Comparison of ENCODE assay signal across 8 cellular contexts in the genomic region with DNA sequence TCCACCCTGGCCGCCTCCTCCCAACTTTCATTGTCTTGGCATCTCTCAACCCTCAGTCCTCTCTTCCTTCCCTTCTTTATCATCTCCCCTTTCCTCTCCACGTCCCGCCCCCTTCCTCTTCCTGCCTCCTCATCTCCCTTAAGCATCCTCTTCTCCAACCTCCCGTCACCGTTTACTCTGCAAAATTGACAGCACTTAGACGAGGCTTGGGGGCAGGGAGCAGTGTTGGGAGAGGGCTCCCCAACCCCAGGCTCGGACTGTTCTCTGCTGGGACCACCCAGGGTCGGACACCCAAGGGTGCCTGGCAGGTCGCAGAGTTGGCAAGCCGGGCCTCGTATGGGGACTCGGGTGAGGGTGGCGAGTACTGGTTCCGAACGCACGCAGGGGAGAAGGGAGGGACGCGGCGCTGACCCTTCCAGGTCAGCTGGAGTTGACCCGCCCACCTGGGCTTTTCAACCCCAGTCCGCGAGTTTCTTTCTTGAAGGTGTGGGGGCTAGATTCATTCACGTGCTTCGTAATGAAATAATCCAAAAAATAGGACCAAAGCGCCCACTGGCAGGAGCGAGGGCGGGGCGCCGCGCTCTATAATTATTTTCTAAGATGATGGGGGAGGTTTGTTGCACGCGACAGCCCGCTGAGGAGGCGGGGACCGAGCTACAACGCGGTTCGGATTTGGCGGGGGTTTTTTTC. TPM values are rescaled to one million over a fixed set of nuclear protein-coding genes. Genes with fewer than 3 reads are reported as not detected.
DNase-seq lines count a peak whose midpoint lies in the region; ATAC-seq, FAIRE-seq and TF ChIP-seq lines count a peak whose summit lies in the region.

No MANE protein-coding gene starts in this region.

- no peak for FAIRE-seq in astrocyte (lab: Jason Lieb, UNC)

- H3K4me1 Mint-ChIP-seq in astrocyte (ENCODE audit: low read depth, unreplicated experiment): peaks cover 35% of the 10 kb centered on the region
- H3K4me1 Mint-ChIP-seq in immature natural killer cell: peaks cover 58 to 67% of the 10 kb centered on the region in 2 donors
- H3K4me1 Mint-ChIP-seq in stimulated activated naive B cell treated with anti-CD40 and anti-IgM and Interleukin-4, amounts not matched to agents 10 μg/mL and 1 μg/mL and 100 μg/mL, for 72 hours: peaks cover 53 to 88% of the 10 kb centered on the region in 2 donors

- H3K9me3 Mint-ChIP-seq in astrocyte (ENCODE audit: unreplicated experiment) (no peaks in the 10 kb centered on the region), immature natural killer cell (no peaks in the 10 kb centered on the region)
- H3K9me3 Mint-ChIP-seq in stimulated activated naive B cell treated with anti-CD40 and anti-IgM and Interleukin-4, amounts not matched to agents 10 μg/mL and 1 μg/mL and 100 μg/mL, for 72 hours: no peaks in the 10 kb centered on the region

- peaks cover 31% of the 10 kb centered on the region for H3K4me1 ChIP-seq in astrocyte (ENCODE audit: insufficient read depth, low read length)

- H3K79me2 ChIP-seq in astrocyte (ENCODE audit: insufficient read depth, low read length): peaks cover 46% of the 10 kb centered on the region

- peak overlapping the region; percentile 83 for H3K9ac ChIP-seq in astrocyte (ENCODE audit: low read length)

- H3K27me3 Mint-ChIP-seq in astrocyte (ENCODE audit: low read depth, unreplicated experiment) (no peaks in the 10 kb centered on the region), immature natural killer cell (ENCODE audit: low read depth in 3 of 3) (peaks cover 16 to 22% (median 22%) of the 10 kb centered on the region in 3 donors)
- H3K27me3 Mint-ChIP-seq in stimulated activated naive B cell treated with anti-CD40 and anti-IgM and Interleukin-4, amounts not matched to agents 10 μg/mL and 1 μg/mL and 100 μg/mL, for 72 hours: peaks cover 0 to 15% of the 10 kb centered on the region in 2 donors

- peak overlapping the region; percentile 79 for H3K4me3 ChIP-seq in astrocyte (ENCODE audit: insufficient read depth, low read depth, low read length)

- H3K4me3 Mint-ChIP-seq in astrocyte (ENCODE audit: unreplicated experiment) (peak overlapping the region; percentile 89), immature natural killer cell (peak overlapping the region; percentile 93 to 99 (median 99))
- peak overlapping the region; percentile 89 to 97 for H3K4me3 Mint-ChIP-seq in stimulated activated naive B cell treated with anti-CD40 and anti-IgM and Interleukin-4, amounts not matched to agents 10 μg/mL and 1 μg/mL and 100 μg/mL, for 72 hours

- H3K9me3 ChIP-seq in astrocyte (ENCODE audit: insufficient read depth, low read depth, low read length): no peaks in the 10 kb centered on the region

- H3K27ac ChIP-seq in astrocyte (ENCODE audit: low read depth, low read length): no peak overlapping the region

- H3K36me3 ChIP-seq in astrocyte (ENCODE audit: insufficient read depth, low read length): peaks cover 4% of the 10 kb centered on the region

- DNase-seq in ELR (ENCODE audit: low read depth): peak; percentile 51
- DNase-seq in NCI-H2227 treated with DMSO at 0.1 percent for 48 hours (lab: John Stamatoyannopoulos, UW): peak; percentile 84
- DNase-seq in astrocyte (ENCODE audit: low read depth): no peak
- DNase-seq in immature natural killer cell: no peak
- DNase-seq in stimulated activated naive B cell treated with anti-CD40 and anti-IgM and Interleukin-4, amounts not matched to agents 10 μg/mL and 1 μg/mL and 100 μg/mL, for 72 hours: no peak
- no peak for DNase-seq in iPS-NIHi11 (ENCODE audit: low spot score)
- DNase-seq in foreskin melanocyte: no peak
- DNase-seq in kidney glomerular epithelial cell (lab: John Stamatoyannopoulos, UW): no peak

- no peak for ATAC-seq in stimulated activated naive B cell treated with anti-CD40 and anti-IgM and Interleukin-4, amounts not matched to agents 10 μg/mL and 1 μg/mL and 100 μg/mL, for 72 hours (replicated peaks)

- peak overlapping the region; percentile 79 for H3K27ac Mint-ChIP-seq in astrocyte (ENCODE audit: unreplicated experiment)
- peak overlapping the region; percentile 46 to 100 (median 96) for H3K27ac Mint-ChIP-seq in immature natural killer cell
- H3K27ac Mint-ChIP-seq in stimulated activated naive B cell treated with anti-CD40 and anti-IgM and Interleukin-4, amounts not matched to agents 10 μg/mL and 1 μg/mL and 100 μg/mL, for 72 hours: peak overlapping the region; percentile 65

- no peaks in the 10 kb centered on the region for H3K27me3 ChIP-seq in astrocyte (ENCODE audit: insufficient read depth, low read length)

- H4K20me1 ChIP-seq in astrocyte (ENCODE audit: insufficient read depth, low read length): peaks cover 18% of the 10 kb centered on the region

- peak overlapping the region; percentile 64 for H2AFZ ChIP-seq in astrocyte (ENCODE audit: low read depth, low read length)

- TF ChIP-seq CTCF in astrocyte (IDR thresholded peaks at IDR 0.05; ENCODE audit: insufficient read depth, low read depth, low read length): no peak

- H3K4me2 ChIP-seq in astrocyte (ENCODE audit: low read length): peak overlapping the region; percentile 93

- H3K36me3 Mint-ChIP-seq in astrocyte (ENCODE audit: low read depth, unreplicated experiment): peaks cover 8% of the 10 kb centered on the region
- H3K36me3 Mint-ChIP-seq in immature natural killer cell: peaks cover 0 to 17% (median 5%) of the 10 kb centered on the region in 3 donors
- peaks cover 32 to 41% of the 10 kb centered on the region in 2 donors for H3K36me3 Mint-ChIP-seq in stimulated activated naive B cell treated with anti-CD40 and anti-IgM and Interleukin-4, amounts not matched to agents 10 μg/mL and 1 μg/mL and 100 μg/mL, for 72 hours

RNA-seq across cellular contexts. Expression of a gene that starts 0.8 kb away (rescaled TPM):
- total RNA-seq in astrocyte: 20.1 and 20.8 TPM in 2 replicates
- polyA plus RNA-seq in immature natural killer cell: 10 to 100 TPM; 44.8 to 55.2 (median 46.1) TPM

RNA-seq across cellular contexts. Expression of a gene that starts 3.2 kb away (rescaled TPM):
- 6.2 and 6.7 TPM in 2 replicates for total RNA-seq in astrocyte
- polyA plus RNA-seq in immature natural killer cell: not detected

RNA-seq across cellular contexts. Expression of a gene that starts 5.1 kb away (rescaled TPM):
- total RNA-seq in astrocyte: 38.7 and 40.1 TPM in 2 replicates
- polyA plus RNA-seq in immature natural killer cell: 100 to 1,000 TPM; 103 to 195 (median 142) TPM

RNA-seq across cellular contexts. Expression of a gene that starts 8.8 kb away (rescaled TPM):
- total RNA-seq in astrocyte: 216 and 247 TPM in 2 replicates
- polyA plus RNA-seq in immature natural killer cell: 10 to 100 TPM; 49.2 to 54.8 (median 52.7) TPM

RNA-seq across cellular contexts. Expression of a gene that starts 24.6 kb away (rescaled TPM):
- total RNA-seq in astrocyte: 12.5 and 14.3 TPM in 2 replicates
- 10 to 100 TPM; 33.1 to 45.2 (median 33.3) TPM for polyA plus RNA-seq in immature natural killer cell

Comparison
In these comparisons a context has a peak if more than half of its experiments do, and no peak if none do; other contexts are left out.
1. DNase-seq: peak in ELR (single experiment) and NCI-H2227 treated with DMSO at 0.1 percent for 48 hours (single experiment); none in astrocyte (single experiment), immature natural killer cell (0 of 3), stimulated activated naive B cell treated with anti-CD40 and anti-IgM and Interleukin-4, amounts not matched to agents 10 μg/mL and 1 μg/mL and 100 μg/mL, for 72 hours (single experiment), iPS-NIHi11 (single experiment), foreskin melanocyte (single experiment) and kidney glomerular epithelial cell (single experiment).
2. Peak in every context shown above with its lines, with median percentiles within 50 percentile points of each other: H3K27ac Mint-ChIP-seq and H3K4me3 Mint-ChIP-seq.